ENCODE assay signal across 1 cellular context in the genomic region with DNA sequence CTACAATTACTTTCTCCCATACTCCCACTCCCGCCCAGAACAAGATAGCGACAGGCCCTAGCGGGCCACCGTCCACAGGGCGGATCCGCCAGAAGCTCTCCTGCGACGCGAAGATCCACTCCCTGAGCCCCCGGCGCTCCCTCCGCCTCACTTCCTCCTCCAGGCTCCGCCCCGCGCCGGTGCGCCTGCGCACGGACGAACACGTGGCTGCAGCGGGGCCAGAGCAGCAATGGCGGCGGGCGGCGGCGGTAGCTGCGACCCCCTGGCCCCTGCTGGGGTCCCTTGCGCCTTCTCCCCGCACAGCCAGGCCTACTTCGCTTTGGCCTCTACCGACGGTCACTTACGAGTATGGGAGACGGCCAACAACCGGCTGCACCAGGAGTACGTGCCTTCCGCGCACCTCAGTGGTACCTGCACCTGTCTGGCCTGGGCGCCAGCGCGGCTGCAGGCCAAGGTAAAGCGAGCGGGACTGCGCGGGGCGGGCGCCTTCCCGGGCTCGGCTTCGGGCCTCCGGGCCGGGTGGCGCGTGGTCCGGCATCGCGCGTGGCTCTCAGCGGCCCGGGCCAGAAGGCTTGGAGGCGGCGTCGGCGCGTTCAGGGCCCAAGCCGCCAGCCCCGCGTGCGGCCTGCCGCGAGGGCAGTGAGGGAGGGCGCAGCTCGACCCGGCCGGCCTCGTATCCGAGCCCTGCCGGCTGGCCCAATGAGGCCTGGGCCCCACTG.
TF ChIP-seq lines count a peak whose summit lies in the region.

A gene with protein sequence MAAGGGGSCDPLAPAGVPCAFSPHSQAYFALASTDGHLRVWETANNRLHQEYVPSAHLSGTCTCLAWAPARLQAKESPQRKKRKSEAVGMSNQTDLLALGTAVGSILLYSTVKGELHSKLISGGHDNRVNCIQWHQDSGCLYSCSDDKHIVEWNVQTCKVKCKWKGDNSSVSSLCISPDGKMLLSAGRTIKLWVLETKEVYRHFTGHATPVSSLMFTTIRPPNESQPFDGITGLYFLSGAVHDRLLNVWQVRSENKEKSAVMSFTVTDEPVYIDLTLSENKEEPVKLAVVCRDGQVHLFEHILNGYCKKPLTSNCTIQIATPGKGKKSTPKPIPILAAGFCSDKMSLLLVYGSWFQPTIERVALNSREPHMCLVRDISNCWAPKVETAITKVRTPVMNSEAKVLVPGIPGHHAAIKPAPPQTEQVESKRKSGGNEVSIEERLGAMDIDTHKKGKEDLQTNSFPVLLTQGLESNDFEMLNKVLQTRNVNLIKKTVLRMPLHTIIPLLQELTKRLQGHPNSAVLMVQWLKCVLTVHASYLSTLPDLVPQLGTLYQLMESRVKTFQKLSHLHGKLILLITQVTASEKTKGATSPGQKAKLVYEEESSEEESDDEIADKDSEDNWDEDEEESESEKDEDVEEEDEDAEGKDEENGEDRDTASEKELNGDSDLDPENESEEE (plus strand): TSS at position 198 of the 719 bp plus-strand sequence. CDS start 32 bp downstream, at position 230.

TF ChIP-seq in HepG2, 621 proteins besides CTCF, POLR2A, EP300 and RAD21 (continued from another document and continues in another):
- TF ChIP-seq, protein P1, sequence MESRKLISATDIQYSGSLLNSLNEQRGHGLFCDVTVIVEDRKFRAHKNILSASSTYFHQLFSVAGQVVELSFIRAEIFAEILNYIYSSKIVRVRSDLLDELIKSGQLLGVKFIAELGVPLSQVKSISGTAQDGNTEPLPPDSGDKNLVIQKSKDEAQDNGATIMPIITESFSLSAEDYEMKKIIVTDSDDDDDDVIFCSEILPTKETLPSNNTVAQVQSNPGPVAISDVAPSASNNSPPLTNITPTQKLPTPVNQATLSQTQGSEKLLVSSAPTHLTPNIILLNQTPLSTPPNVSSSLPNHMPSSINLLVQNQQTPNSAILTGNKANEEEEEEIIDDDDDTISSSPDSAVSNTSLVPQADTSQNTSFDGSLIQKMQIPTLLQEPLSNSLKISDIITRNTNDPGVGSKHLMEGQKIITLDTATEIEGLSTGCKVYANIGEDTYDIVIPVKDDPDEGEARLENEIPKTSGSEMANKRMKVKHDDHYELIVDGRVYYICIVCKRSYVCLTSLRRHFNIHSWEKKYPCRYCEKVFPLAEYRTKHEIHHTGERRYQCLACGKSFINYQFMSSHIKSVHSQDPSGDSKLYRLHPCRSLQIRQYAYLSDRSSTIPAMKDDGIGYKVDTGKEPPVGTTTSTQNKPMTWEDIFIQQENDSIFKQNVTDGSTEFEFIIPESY (CRISPR knock-in tag; IDR thresholded peaks at IDR 0.05), result no peak
- TF ChIP-seq GPN1 (CRISPR knock-in tag; IDR thresholded peaks at IDR 0.05; ENCODE audit: borderline replicate concordance), result peak; percentile 93
- TF ChIP-seq FOXA1 (IDR thresholded peaks at IDR 0.05), result no peak
- TF ChIP-seq FOXA1 (CRISPR knock-in tag; IDR thresholded peaks at IDR 0.05), result peak; percentile 20; the same call in 1 of the 2 replicates
- no peak for TF ChIP-seq KLF11 (CRISPR knock-in tag; IDR thresholded peaks at IDR 0.05)
- TF ChIP-seq, protein P2, sequence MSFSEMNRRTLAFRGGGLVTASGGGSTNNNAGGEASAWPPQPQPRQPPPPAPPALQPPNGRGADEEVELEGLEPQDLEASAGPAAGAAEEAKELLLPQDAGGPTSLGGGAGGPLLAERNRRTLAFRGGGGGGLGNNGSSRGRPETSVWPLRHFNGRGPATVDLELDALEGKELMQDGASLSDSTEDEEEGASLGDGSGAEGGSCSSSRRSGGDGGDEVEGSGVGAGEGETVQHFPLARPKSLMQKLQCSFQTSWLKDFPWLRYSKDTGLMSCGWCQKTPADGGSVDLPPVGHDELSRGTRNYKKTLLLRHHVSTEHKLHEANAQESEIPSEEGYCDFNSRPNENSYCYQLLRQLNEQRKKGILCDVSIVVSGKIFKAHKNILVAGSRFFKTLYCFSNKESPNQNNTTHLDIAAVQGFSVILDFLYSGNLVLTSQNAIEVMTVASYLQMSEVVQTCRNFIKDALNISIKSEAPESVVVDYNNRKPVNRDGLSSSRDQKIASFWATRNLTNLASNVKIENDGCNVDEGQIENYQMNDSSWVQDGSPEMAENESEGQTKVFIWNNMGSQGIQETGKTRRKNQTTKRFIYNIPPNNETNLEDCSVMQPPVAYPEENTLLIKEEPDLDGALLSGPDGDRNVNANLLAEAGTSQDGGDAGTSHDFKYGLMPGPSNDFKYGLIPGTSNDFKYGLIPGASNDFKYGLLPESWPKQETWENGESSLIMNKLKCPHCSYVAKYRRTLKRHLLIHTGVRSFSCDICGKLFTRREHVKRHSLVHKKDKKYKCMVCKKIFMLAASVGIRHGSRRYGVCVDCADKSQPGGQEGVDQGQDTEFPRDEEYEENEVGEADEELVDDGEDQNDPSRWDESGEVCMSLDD (CRISPR knock-in tag; IDR thresholded peaks at IDR 0.05; ENCODE audit: borderline replicate concordance), result 0 out of 2 replicates have a peak, but pooled peaks have one; percentile 7
- TF ChIP-seq HNRNPUL1 (IDR thresholded peaks at IDR 0.05; ENCODE audit: low read depth, low read length), result no peak
- no peak for TF ChIP-seq MBNL3 (CRISPR knock-in tag; conservative IDR thresholded peaks at IDR 0.05)
- TF ChIP-seq ZBTB7A (CRISPR knock-in tag; IDR thresholded peaks at IDR 0.05), result peak; percentile 98
- peak; percentile 91; the same call in 1 of the 2 replicates for TF ChIP-seq KDM4B (CRISPR knock-in tag; IDR thresholded peaks at IDR 0.05)
- TF ChIP-seq SIX1 (CRISPR knock-in tag; IDR thresholded peaks at IDR 0.05; ENCODE audit: borderline replicate concordance), result 0 out of 2 replicates have a peak, but pooled peaks have one; percentile 2
- TF ChIP-seq, protein P3, sequence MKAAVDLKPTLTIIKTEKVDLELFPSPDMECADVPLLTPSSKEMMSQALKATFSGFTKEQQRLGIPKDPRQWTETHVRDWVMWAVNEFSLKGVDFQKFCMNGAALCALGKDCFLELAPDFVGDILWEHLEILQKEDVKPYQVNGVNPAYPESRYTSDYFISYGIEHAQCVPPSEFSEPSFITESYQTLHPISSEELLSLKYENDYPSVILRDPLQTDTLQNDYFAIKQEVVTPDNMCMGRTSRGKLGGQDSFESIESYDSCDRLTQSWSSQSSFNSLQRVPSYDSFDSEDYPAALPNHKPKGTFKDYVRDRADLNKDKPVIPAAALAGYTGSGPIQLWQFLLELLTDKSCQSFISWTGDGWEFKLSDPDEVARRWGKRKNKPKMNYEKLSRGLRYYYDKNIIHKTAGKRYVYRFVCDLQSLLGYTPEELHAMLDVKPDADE (CRISPR knock-in tag; IDR thresholded peaks at IDR 0.05), result peak; percentile 89; the same call in 1 of the 2 replicates
- TF ChIP-seq, protein P4, sequence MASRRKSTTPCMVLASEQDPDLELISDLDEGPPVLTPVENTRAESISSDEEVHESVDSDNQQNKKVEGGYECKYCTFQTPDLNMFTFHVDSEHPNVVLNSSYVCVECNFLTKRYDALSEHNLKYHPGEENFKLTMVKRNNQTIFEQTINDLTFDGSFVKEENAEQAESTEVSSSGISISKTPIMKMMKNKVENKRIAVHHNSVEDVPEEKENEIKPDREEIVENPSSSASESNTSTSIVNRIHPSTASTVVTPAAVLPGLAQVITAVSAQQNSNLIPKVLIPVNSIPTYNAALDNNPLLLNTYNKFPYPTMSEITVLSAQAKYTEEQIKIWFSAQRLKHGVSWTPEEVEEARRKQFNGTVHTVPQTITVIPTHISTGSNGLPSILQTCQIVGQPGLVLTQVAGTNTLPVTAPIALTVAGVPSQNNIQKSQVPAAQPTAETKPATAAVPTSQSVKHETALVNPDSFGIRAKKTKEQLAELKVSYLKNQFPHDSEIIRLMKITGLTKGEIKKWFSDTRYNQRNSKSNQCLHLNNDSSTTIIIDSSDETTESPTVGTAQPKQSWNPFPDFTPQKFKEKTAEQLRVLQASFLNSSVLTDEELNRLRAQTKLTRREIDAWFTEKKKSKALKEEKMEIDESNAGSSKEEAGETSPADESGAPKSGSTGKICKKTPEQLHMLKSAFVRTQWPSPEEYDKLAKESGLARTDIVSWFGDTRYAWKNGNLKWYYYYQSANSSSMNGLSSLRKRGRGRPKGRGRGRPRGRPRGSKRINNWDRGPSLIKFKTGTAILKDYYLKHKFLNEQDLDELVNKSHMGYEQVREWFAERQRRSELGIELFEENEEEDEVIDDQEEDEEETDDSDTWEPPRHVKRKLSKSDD (CRISPR knock-in tag; IDR thresholded peaks at IDR 0.05; ENCODE audit: low read depth), result peak; percentile 74; the same call in 1 of the 2 replicates
- no peak for TF ChIP-seq TCF7 (IDR thresholded peaks at IDR 0.05; ENCODE audit: low read depth)
- peak; percentile 92; the same call in 1 of the 2 replicates for TF ChIP-seq MIER3 (CRISPR knock-in tag; IDR thresholded peaks at IDR 0.05; ENCODE audit: borderline replicate concordance)
- peak; percentile 100 for TF ChIP-seq RBFOX2 (IDR thresholded peaks at IDR 0.05; ENCODE audit: low read depth, low read length)
- TF ChIP-seq MAFF (IDR thresholded peaks at IDR 0.05; ENCODE audit: low read depth, low read length), result no peak
- TF ChIP-seq DR1 (CRISPR knock-in tag; IDR thresholded peaks at IDR 0.05), result no peak; the same call in 1 of the 2 replicates
- TF ChIP-seq, protein P5, sequence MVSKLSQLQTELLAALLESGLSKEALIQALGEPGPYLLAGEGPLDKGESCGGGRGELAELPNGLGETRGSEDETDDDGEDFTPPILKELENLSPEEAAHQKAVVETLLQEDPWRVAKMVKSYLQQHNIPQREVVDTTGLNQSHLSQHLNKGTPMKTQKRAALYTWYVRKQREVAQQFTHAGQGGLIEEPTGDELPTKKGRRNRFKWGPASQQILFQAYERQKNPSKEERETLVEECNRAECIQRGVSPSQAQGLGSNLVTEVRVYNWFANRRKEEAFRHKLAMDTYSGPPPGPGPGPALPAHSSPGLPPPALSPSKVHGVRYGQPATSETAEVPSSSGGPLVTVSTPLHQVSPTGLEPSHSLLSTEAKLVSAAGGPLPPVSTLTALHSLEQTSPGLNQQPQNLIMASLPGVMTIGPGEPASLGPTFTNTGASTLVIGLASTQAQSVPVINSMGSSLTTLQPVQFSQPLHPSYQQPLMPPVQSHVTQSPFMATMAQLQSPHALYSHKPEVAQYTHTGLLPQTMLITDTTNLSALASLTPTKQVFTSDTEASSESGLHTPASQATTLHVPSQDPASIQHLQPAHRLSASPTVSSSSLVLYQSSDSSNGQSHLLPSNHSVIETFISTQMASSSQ (IDR thresholded peaks at IDR 0.05; ENCODE audit: low read depth), result no peak
- TF ChIP-seq, protein P5 (CRISPR knock-in tag; IDR thresholded peaks at IDR 0.05; ENCODE audit: borderline replicate concordance), result peak; percentile 78; the same call in 1 of the 2 replicates
- TF ChIP-seq, protein P6, sequence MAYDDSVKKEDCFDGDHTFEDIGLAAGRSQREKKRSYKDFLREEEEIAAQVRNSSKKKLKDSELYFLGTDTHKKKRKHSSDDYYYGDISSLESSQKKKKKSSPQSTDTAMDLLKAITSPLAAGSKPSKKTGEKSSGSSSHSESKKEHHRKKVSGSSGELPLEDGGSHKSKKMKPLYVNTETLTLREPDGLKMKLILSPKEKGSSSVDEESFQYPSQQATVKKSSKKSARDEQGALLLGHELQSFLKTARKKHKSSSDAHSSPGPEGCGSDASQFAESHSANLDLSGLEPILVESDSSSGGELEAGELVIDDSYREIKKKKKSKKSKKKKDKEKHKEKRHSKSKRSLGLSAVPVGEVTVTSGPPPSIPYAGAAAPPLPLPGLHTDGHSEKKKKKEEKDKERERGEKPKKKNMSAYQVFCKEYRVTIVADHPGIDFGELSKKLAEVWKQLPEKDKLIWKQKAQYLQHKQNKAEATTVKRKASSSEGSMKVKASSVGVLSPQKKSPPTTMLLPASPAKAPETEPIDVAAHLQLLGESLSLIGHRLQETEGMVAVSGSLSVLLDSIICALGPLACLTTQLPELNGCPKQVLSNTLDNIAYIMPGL (CRISPR knock-in tag; IDR thresholded peaks at IDR 0.05; ENCODE audit: borderline replicate concordance in 1 of 2, low read depth in 1 of 2), result peak; percentile 80 to 90; a peak in 3 of 4 replicates
- 0 out of 2 replicates have a peak, but pooled peaks have one; percentile 72 for TF ChIP-seq ZNF10 (CRISPR knock-in tag; IDR thresholded peaks at IDR 0.05; ENCODE audit: borderline replicate concordance, low read depth)
- no peak for TF ChIP-seq ZNF446 (CRISPR knock-in tag; IDR thresholded peaks at IDR 0.05)
- TF ChIP-seq, protein P7, sequence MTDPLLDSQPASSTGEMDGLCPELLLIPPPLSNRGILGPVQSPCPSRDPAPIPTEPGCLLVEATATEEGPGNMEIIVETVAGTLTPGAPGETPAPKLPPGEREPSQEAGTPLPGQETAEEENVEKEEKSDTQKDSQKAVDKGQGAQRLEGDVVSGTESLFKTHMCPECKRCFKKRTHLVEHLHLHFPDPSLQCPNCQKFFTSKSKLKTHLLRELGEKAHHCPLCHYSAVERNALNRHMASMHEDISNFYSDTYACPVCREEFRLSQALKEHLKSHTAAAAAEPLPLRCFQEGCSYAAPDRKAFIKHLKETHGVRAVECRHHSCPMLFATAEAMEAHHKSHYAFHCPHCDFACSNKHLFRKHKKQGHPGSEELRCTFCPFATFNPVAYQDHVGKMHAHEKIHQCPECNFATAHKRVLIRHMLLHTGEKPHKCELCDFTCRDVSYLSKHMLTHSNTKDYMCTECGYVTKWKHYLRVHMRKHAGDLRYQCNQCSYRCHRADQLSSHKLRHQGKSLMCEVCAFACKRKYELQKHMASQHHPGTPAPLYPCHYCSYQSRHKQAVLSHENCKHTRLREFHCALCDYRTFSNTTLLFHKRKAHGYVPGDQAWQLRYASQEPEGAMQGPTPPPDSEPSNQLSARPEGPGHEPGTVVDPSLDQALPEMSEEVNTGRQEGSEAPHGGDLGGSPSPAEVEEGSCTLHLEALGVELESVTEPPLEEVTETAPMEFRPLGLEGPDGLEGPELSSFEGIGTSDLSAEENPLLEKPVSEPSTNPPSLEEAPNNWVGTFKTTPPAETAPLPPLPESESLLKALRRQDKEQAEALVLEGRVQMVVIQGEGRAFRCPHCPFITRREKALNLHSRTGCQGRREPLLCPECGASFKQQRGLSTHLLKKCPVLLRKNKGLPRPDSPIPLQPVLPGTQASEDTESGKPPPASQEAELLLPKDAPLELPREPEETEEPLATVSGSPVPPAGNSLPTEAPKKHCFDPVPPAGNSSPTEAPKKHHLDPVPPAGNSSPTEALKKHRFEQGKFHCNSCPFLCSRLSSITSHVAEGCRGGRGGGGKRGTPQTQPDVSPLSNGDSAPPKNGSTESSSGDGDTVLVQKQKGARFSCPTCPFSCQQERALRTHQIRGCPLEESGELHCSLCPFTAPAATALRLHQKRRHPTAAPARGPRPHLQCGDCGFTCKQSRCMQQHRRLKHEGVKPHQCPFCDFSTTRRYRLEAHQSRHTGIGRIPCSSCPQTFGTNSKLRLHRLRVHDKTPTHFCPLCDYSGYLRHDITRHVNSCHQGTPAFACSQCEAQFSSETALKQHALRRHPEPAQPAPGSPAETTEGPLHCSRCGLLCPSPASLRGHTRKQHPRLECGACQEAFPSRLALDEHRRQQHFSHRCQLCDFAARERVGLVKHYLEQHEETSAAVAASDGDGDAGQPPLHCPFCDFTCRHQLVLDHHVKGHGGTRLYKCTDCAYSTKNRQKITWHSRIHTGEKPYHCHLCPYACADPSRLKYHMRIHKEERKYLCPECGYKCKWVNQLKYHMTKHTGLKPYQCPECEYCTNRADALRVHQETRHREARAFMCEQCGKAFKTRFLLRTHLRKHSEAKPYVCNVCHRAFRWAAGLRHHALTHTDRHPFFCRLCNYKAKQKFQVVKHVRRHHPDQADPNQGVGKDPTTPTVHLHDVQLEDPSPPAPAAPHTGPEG (CRISPR knock-in tag; IDR thresholded peaks at IDR 0.05), result peak; percentile 88
